Comparison of ENCODE assay signal across 16 cellular contexts in genomic region chr9:87515086-87515485, GRCh38. TPM values are rescaled to one million over a fixed set of nuclear protein-coding genes. Genes with fewer than 3 reads are reported as not detected.
A peak's percentile ranks its signal among the peaks of the same experiment; 100 is the strongest.
DNase-seq lines count a peak whose midpoint lies in the region; ATAC-seq and TF ChIP-seq lines count a peak whose summit lies in the region.
"Had no signal": no experiment of that assay in that cellular context is flagged by ENCODE, and none has a peak within 500 bp of the region (broad histone marks: within the 10 kb centered on the region; RNA-seq: fewer than 3 reads in every experiment).

No MANE protein-coding gene starts in this region.

- peaks cover 75% of the 10 kb centered on the region for H3K4me1 Mint-ChIP-seq in Calu3 (ENCODE audit: low read depth, unreplicated experiment)
- no peaks in the 10 kb centered on the region for H3K4me1 Mint-ChIP-seq in activated naive CD4-positive, alpha-beta T cell treated with anti-CD3 and anti-CD28 coated beads, Interleukin-2, amount 10 ng/mL, durations not matched to agents 7 days and 5 days

- H3K9me3 ChIP-seq in gastroesophageal sphincter (no peaks in the 10 kb centered on the region), stomach (no peaks in the 10 kb centered on the region)

- intact Hi-C loops in Calu3 (cut with micrococcal nuclease; ENCODE audit: unreplicated experiment) (no loop called here), stomach (cut with DNase I; ENCODE audit: low total_unique reads) (no loop called here)

- BruUV-seq in Calu3 (replicated peaks; lab: Mats Ljungman, UMichigan), result no TSS peak

- ATAC-seq in gastroesophageal sphincter, result no peak
- ATAC-seq in HG02763 (IDR thresholded peaks at IDR 0.05; ENCODE audit: unreplicated experiment), result no peak

- DNase-seq in Calu3 (no peak), cardiac fibroblast (ENCODE audit: low read depth in 2 of 2) (peak; percentile 26 to 58), stomach (no peak), hippocampal formation (lab: John Stamatoyannopoulos, UW) (no peak)
- no peak for DNase-seq in stimulated activated naive CD4-positive, alpha-beta T cell treated with Interleukin-2 at 50 U/mL for 16 hours (lab: John Stamatoyannopoulos, UW)
- no peak for DNase-seq in activated naive CD4-positive, alpha-beta T cell treated with anti-CD3 and anti-CD28 coated beads, Interleukin-2, amount 10 ng/mL, durations not matched to agents 7 days and 5 days
- DNase-seq: effector CD4-positive, alpha-beta T cell; kidney glomerular epithelial cell; NCI-H1048; NCI-H2029 treated with DMSO at 0.1 percent for 48 hours; NCI-H446 had no signal

- H3K36me3 ChIP-seq in gastroesophageal sphincter (no peaks in the 10 kb centered on the region), stomach (peaks cover 0 to 13% (median 2%) of the 10 kb centered on the region in 4 donors)

- H3K27me3 ChIP-seq in gastroesophageal sphincter (no peaks in the 10 kb centered on the region), stomach (no peaks in the 10 kb centered on the region)

- no peak overlapping the region for H3K4me3 Mint-ChIP-seq in Calu3 (ENCODE audit: low read depth, unreplicated experiment)
- H3K4me3 Mint-ChIP-seq in activated naive CD4-positive, alpha-beta T cell treated with anti-CD3 and anti-CD28 coated beads, Interleukin-2, amount 10 ng/mL, durations not matched to agents 7 days and 5 days, result no peak overlapping the region
- H3K4me3 Mint-ChIP-seq: IgD-negative memory B cell had no signal

- peak overlapping the region in 3 of 4 donors; percentile 53 to 63 (median 61) for H3K27ac ChIP-seq in gastroesophageal sphincter
- peak overlapping the region in 4 of 5 donors; percentile 47 to 68 (median 63) for H3K27ac ChIP-seq in stomach

- no peak for TF ChIP-seq CTCF in Calu3 (IDR thresholded peaks at IDR 0.05; ENCODE audit: unreplicated experiment)
- no peak for TF ChIP-seq CTCF in cardiac fibroblast (IDR thresholded peaks at IDR 0.05; ENCODE audit: low read depth, low read length)
- no peak for TF ChIP-seq CTCF in gastroesophageal sphincter (IDR thresholded peaks at IDR 0.05)
- no peak for TF ChIP-seq CTCF in stomach (IDR thresholded peaks at IDR 0.05)

- CTCF ChIA-PET in Calu3 (lab: Charles Lee), result no interaction called here
- CTCF ChIA-PET in activated naive CD4-positive, alpha-beta T cell treated with anti-CD3 and anti-CD28 coated beads, Interleukin-2, amount 10 ng/mL, durations not matched to agents 7 days and 5 days (lab: Charles Lee), result no interaction called here

- H3K36me3 Mint-ChIP-seq in Calu3 (ENCODE audit: insufficient read depth, unreplicated experiment), result peaks cover 66% of the 10 kb centered on the region
- no peaks in the 10 kb centered on the region for H3K36me3 Mint-ChIP-seq in activated naive CD4-positive, alpha-beta T cell treated with anti-CD3 and anti-CD28 coated beads, Interleukin-2, amount 10 ng/mL, durations not matched to agents 7 days and 5 days
- H3K36me3 Mint-ChIP-seq: IgD-negative memory B cell had no signal

- peak overlapping the region; percentile 25 for H3K27ac Mint-ChIP-seq in Calu3 (ENCODE audit: unreplicated experiment)
- H3K27ac Mint-ChIP-seq in activated naive CD4-positive, alpha-beta T cell treated with anti-CD3 and anti-CD28 coated beads, Interleukin-2, amount 10 ng/mL, durations not matched to agents 7 days and 5 days, result no peak overlapping the region
- H3K27ac Mint-ChIP-seq: activated T-helper 2 cell treated with anti-CD3 and anti-CD28 coated beads, Interferon-gamma antibody, Interleukin-2, Interleukin-4, amounts not matched to agents 10 μg/mL and 5 μg/mL and 100 μg/mL, durations not matched to agents 14 hours and 24 hours and 36 hours; IgD-negative memory B cell had no signal

- TF ChIP-seq EP300 in gastroesophageal sphincter (IDR thresholded peaks at IDR 0.05), result no peak
- no peak for TF ChIP-seq EP300 in stomach (IDR thresholded peaks at IDR 0.05)

- H3K4me1 ChIP-seq in gastroesophageal sphincter (peaks cover 0 to 95% (median 20%) of the 10 kb centered on the region in 3 donors), stomach (peaks cover 21 to 81% (median 51%) of the 10 kb centered on the region in 4 donors)

- H3K9me3 Mint-ChIP-seq in Calu3 (ENCODE audit: low read depth, unreplicated experiment), result no peaks in the 10 kb centered on the region
- H3K9me3 Mint-ChIP-seq in activated naive CD4-positive, alpha-beta T cell treated with anti-CD3 and anti-CD28 coated beads, Interleukin-2, amount 10 ng/mL, durations not matched to agents 7 days and 5 days, result no peaks in the 10 kb centered on the region
- H3K9me3 Mint-ChIP-seq: activated T-helper 2 cell treated with anti-CD3 and anti-CD28 coated beads, Interferon-gamma antibody, Interleukin-2, Interleukin-4, amounts not matched to agents 10 μg/mL and 5 μg/mL and 100 μg/mL, durations not matched to agents 14 hours and 24 hours and 36 hours had no signal

- no peaks in the 10 kb centered on the region for H3K27me3 Mint-ChIP-seq in Calu3 (ENCODE audit: unreplicated experiment)
- H3K27me3 Mint-ChIP-seq in activated naive CD4-positive, alpha-beta T cell treated with anti-CD3 and anti-CD28 coated beads, Interleukin-2, amount 10 ng/mL, durations not matched to agents 7 days and 5 days, result peaks cover 8% of the 10 kb centered on the region
- H3K27me3 Mint-ChIP-seq: progenitor cell of endocrine pancreas had no signal

- TF ChIP-seq POLR2A in gastroesophageal sphincter (IDR thresholded peaks at IDR 0.05) (no peak), stomach (IDR thresholded peaks at IDR 0.05) (no peak)

- H3K4me3 ChIP-seq in cardiac fibroblast (replicated peaks in 1 of 2; ENCODE audit: low read depth in 2 of 2, low read length in 2 of 2), result no peak overlapping the region
- H3K4me3 ChIP-seq in gastroesophageal sphincter, result no peak overlapping the region
- no peak overlapping the region for H3K4me3 ChIP-seq in stomach

- 17 to 43% methylated on average over 1 of the region's 1 CpG for WGBS in gastroesophageal sphincter (ENCODE audit: low coverage in 1 of 2), 2 donors
- 25 to 56% (median 40%) methylated on average over 1 of the region's 1 CpG for WGBS in stomach, 5 donors

RNA-seq across cellular contexts. Expression of gene DAPK1, which starts 17.4 kb away (rescaled TPM):
- 133 and 166 TPM in 2 replicates for total RNA-seq in Calu3 (2022)
- 100 to 1,000 TPM in 1 of 4 donors, 10 to 100 TPM in 3; 52.3 to 119 (median 75.3) TPM for total RNA-seq in gastroesophageal sphincter
- total RNA-seq in stomach, result 10 to 100 TPM; 40.3 to 88.7 (median 63.0) TPM
- 10 to 100 TPM in 1 of 3 donors, 1 to 10 TPM in 2; 9.0 to 11.5 (median 9.4) TPM for polyA plus RNA-seq in stomach

Comparison
In these comparisons a context has a peak if more than half of its experiments do, and no peak if none do; other contexts are left out.
1. DNase-seq: peak in cardiac fibroblast (2 of 2); none in Calu3 (single experiment), stomach (single experiment), hippocampal formation (0 of 2), stimulated activated naive CD4-positive, alpha-beta T cell treated with Interleukin-2 at 50 U/mL for 16 hours (single experiment) and activated naive CD4-positive, alpha-beta T cell treated with anti-CD3 and anti-CD28 coated beads, Interleukin-2, amount 10 ng/mL, durations not matched to agents 7 days and 5 days (single experiment).